Comparison of ENCODE assay signal across 15 cellular contexts in genomic region chr12:124754491-124754890, GRCh38.
DNase-seq lines count a peak whose midpoint lies in the region; ATAC-seq and TF ChIP-seq lines count a peak whose summit lies in the region.
"Had no signal": no experiment of that assay in that cellular context is flagged by ENCODE, and none has a peak within 500 bp of the region (broad histone marks: within the 10 kb centered on the region; RNA-seq: fewer than 3 reads in every experiment).

No MANE protein-coding gene starts in this region.

- no peak overlapping the region for H2BK12ac ChIP-seq in H9 (ENCODE audit: insufficient read length, low read depth, low read length)

- no peak overlapping the region for H3K4ac ChIP-seq in H9 (ENCODE audit: low read depth, low read length)

- DNase-seq in H9 (no peak), right lobe of liver (no peak), DMS53 (lab: John Stamatoyannopoulos, UW) (no peak), PC-9 (no peak)
- no peak for DNase-seq in activated T-cell treated with anti-CD3 and anti-CD28 coated beads, Interleukin-2, amount 50 U/mL, for 1 hour
- DNase-seq: activated CD4-positive, alpha-beta T cell treated with anti-CD3 and anti-CD28 coated beads for 1 hour; CD4-positive, alpha-beta memory T cell; erythroblast; immature natural killer cell; stimulated activated CD4-positive, alpha-beta T cell treated with anti-CD3 and anti-CD28 coated beads, Interleukin-1b, Interleukin-23, amount 100 ng/mL, for 48 hours; SW 1271 had no signal

- H3K9me3 Mint-ChIP-seq in H9 = peaks cover 25 to 31% of the 10 kb centered on the region in 2 experiments

- H3K79me2 ChIP-seq in H9 (ENCODE audit: insufficient read depth, low read length) (no peaks in the 10 kb centered on the region), PC-9 (ENCODE audit: low read depth) (no peaks in the 10 kb centered on the region)

- no peak overlapping the region for H4K91ac ChIP-seq in H9 (ENCODE audit: insufficient read length, low read depth, low read length)

- H3K36me3 ChIP-seq in right lobe of liver = no peaks in the 10 kb centered on the region
- H3K36me3 ChIP-seq in stomach smooth muscle (ENCODE audit: control insufficient read depth in 2 of 2, insufficient read depth in 2 of 2, low read length in 2 of 2) = peaks cover 0 to under 1% of the 10 kb centered on the region in 2 donors
- H3K36me3 ChIP-seq in PC-9 (ENCODE audit: low read depth) = no peaks in the 10 kb centered on the region

- POLR2A ChIA-PET in PC-9 (lab: Charles Lee; ENCODE audit: unreplicated experiment) = no interaction called here

- H3K4me2 ChIP-seq in H9 (ENCODE audit: insufficient read depth, insufficient read length, low read length) = no peak overlapping the region
- no peak overlapping the region for H3K4me2 ChIP-seq in PC-9

- CTCF ChIA-PET in PC-9 (lab: Charles Lee) = no interaction called here

- peaks cover 22% of the 10 kb centered on the region for H3K27me3 Mint-ChIP-seq in H9 (ENCODE audit: low read depth)

- H3K4me3 Mint-ChIP-seq in H9 = no peak overlapping the region; a peak in 1 of 5 replicates
- H3K4me3 Mint-ChIP-seq: activated T-helper 1 cell treated with anti-CD3 and anti-CD28 coated beads, Interleukin-12 subunit alpha, Interleukin-12 subunit beta, Interleukin-2, Interleukin-4 antibody, amounts not matched to agents 30 ng/mL and 10 ng/mL and 1 ng/mL, durations not matched to agents 14 hours and 24 hours and 36 hours had no signal

- no peak overlapping the region for H2AFZ ChIP-seq in H9 (ENCODE audit: low read length)
- no peak overlapping the region for H2AFZ ChIP-seq in PC-9

- H2BK120ac ChIP-seq in H9 (ENCODE audit: low read depth, low read length, poor library complexity, severe bottlenecking) = no peak overlapping the region

- H3K27ac ChIP-seq in H9 (ENCODE audit: insufficient read length, low read depth, low read length) (no peak overlapping the region), angular gyrus (ENCODE audit: low read depth, low read length) (peak overlapping the region; percentile 98), right lobe of liver (peak overlapping the region; percentile 54 to 73 (median 58)), stomach smooth muscle (ENCODE audit: low read length) (peak overlapping the region; percentile 94), PC-9 (no peak overlapping the region)

- no peak overlapping the region for H2BK15ac ChIP-seq in H9 (ENCODE audit: low read depth, low read length)

- peaks cover 32 to 35% of the 10 kb centered on the region in 2 experiments for H3K4me1 Mint-ChIP-seq in H9

- no peak for TF ChIP-seq POLR2A in right lobe of liver (IDR thresholded peaks at IDR 0.05)

- H3F3A ChIP-seq in PC-9 (ENCODE audit: insufficient read depth, low read depth) = peaks cover 4% of the 10 kb centered on the region; the same call in 1 of the 2 replicates

- H3K23ac ChIP-seq in H9 (ENCODE audit: insufficient read length, low read depth, low read length) = no peak overlapping the region

- H3T11ph ChIP-seq in H9 (ENCODE audit: low read length) = no peak overlapping the region

- no peak overlapping the region for H2AK5ac ChIP-seq in H9 (ENCODE audit: insufficient read length, low read length)

- H2BK5ac ChIP-seq in H9 (ENCODE audit: insufficient read length, low read length) = no peak overlapping the region

- H3K18ac ChIP-seq in H9 (ENCODE audit: insufficient read length, low read depth, low read length) = no peak overlapping the region

- no TSS peak for BruUV-seq in PC-9 (replicated peaks; lab: Mats Ljungman, UMichigan)

- no peaks in the 10 kb centered on the region for H3K9me2 ChIP-seq in PC-9 (ENCODE audit: insufficient read depth)

- no peaks in the 10 kb centered on the region for H3K79me1 ChIP-seq in H9 (ENCODE audit: insufficient read depth, low read depth, low read length, poor library complexity, severe bottlenecking)

- no peak overlapping the region for H3K56ac ChIP-seq in H9 (ENCODE audit: insufficient read length, low read depth, low read length)

- 0 out of 2 replicates have a peak overlapping the region, but pooled peaks have one; percentile 16 for H3K14ac ChIP-seq in H9 (ENCODE audit: insufficient read depth, low read length)

- H3K9me3 ChIP-seq in H9 (ENCODE audit: control insufficient read depth, low read depth, low read length) (no peaks in the 10 kb centered on the region), right lobe of liver (no peaks in the 10 kb centered on the region), stomach smooth muscle (ENCODE audit: control insufficient read depth in 2 of 2, low read length in 2 of 2) (peaks cover 0 to 3% of the 10 kb centered on the region in 2 donors), PC-9 (ENCODE audit: insufficient read depth, low read depth) (no peaks in the 10 kb centered on the region)

- no CpG with 5 or more reads among the region's 7 CpGs for WGBS in H9 (ENCODE audit: extremely low coverage, insufficient read length, low lambda C conversion rate)
- WGBS in right lobe of liver (ENCODE audit: insufficient coverage, low coverage, low lambda C conversion rate, missing lambda C conversion rate) = no CpG with 5 or more reads among the region's 7 CpGs

- no peak overlapping the region for H4K8ac ChIP-seq in H9 (replicated peaks; ENCODE audit: insufficient read length, low read depth, low read length)

- H3K27me3 ChIP-seq in H9 (ENCODE audit: insufficient read depth, low read length) (no peaks in the 10 kb centered on the region), right lobe of liver (no peaks in the 10 kb centered on the region), stomach smooth muscle (ENCODE audit: control insufficient read depth in 1 of 2, insufficient read depth in 2 of 2, low read length in 2 of 2) (no peaks in the 10 kb centered on the region), PC-9 (ENCODE audit: insufficient read depth, low read depth) (no peaks in the 10 kb centered on the region)

- no peak overlapping the region for H3K9ac ChIP-seq in H9 (ENCODE audit: extremely low read depth, insufficient read length, low read length)
- H3K9ac ChIP-seq in stomach smooth muscle (ENCODE audit: low read length in 2 of 2) = peak overlapping the region; percentile 13 to 52

- no peaks in the 10 kb centered on the region for H4K20me1 ChIP-seq in H9 (ENCODE audit: control insufficient read depth, insufficient read depth, insufficient read length)
- no peaks in the 10 kb centered on the region for H4K20me1 ChIP-seq in PC-9 (ENCODE audit: insufficient read depth)

- H3K4me1 ChIP-seq in H9 (ENCODE audit: insufficient read depth, low read length) = no peaks in the 10 kb centered on the region
- peaks cover 0 to 37% (median 19%) of the 10 kb centered on the region in 4 donors for H3K4me1 ChIP-seq in right lobe of liver
- peaks cover 53% of the 10 kb centered on the region for H3K4me1 ChIP-seq in stomach smooth muscle (ENCODE audit: control insufficient read depth, insufficient read depth, low read length)
- H3K4me1 ChIP-seq in PC-9 (replicated peaks; ENCODE audit: insufficient read depth) = no peaks in the 10 kb centered on the region

- TF ChIP-seq CTCF in H9 (conservative IDR thresholded peaks at IDR 0.05) (no peak), right lobe of liver (IDR thresholded peaks at IDR 0.05) (no peak), PC-9 (conservative IDR thresholded peaks at IDR 0.05) (no peak)

- no peak overlapping the region for H2BK20ac ChIP-seq in H9 (ENCODE audit: low read depth, low read length, poor library complexity, severe bottlenecking)

- no peak overlapping the region for H3K4me3 ChIP-seq in right lobe of liver
- H3K4me3 ChIP-seq in stomach smooth muscle (ENCODE audit: low read length in 2 of 2) = peak overlapping the region in 1 of 2 donors; percentile 22
- H3K4me3 ChIP-seq in PC-9 = no peak overlapping the region

- peak overlapping the region in 1 of 3 experiments; percentile 73; a peak in 1 of 7 replicates for H3K27ac Mint-ChIP-seq in H9
- H3K27ac Mint-ChIP-seq: activated T-helper 1 cell treated with anti-CD3 and anti-CD28 coated beads, Interleukin-12 subunit alpha, Interleukin-12 subunit beta, Interleukin-2, Interleukin-4 antibody, amounts not matched to agents 30 ng/mL and 10 ng/mL and 1 ng/mL, durations not matched to agents 14 hours and 24 hours and 36 hours had no signal

- ATAC-seq in right lobe of liver = no peak
- no peak for ATAC-seq in GM18520 (IDR thresholded peaks at IDR 0.05; ENCODE audit: unreplicated experiment)

- no peaks in the 10 kb centered on the region for H3K23me2 ChIP-seq in H9 (ENCODE audit: insufficient read length, low read depth, low read length, poor library complexity, severe bottlenecking)

- intact Hi-C loops in right lobe of liver (cut with DNase I) (loop anchor here in 1 of 2 donors (10.0 kb wide), 1 partner anchor 380 kb away; no protein-coding TSS in a partner anchor), PC-9 (cut with micrococcal nuclease; ENCODE audit: unreplicated experiment) (no loop called here)

- H3K36me3 Mint-ChIP-seq in H9 (ENCODE audit: insufficient read depth in 1 of 3, low read depth in 3 of 3) = peaks cover 7 to 31% (median 20%) of the 10 kb centered on the region in 3 experiments; a peak in 6 of 7 replicates
- H3K36me3 Mint-ChIP-seq: CD4-positive, alpha-beta memory T cell had no signal

- no peak overlapping the region for H4K5ac ChIP-seq in H9 (ENCODE audit: insufficient read length, low read depth, low read length)

Comparison
In these comparisons a context has a peak if more than half of its experiments do, and no peak if none do; other contexts are left out.
1. H3K27ac ChIP-seq: peak in angular gyrus (single experiment), right lobe of liver (3 of 3) and stomach smooth muscle (single experiment); none in H9 (single experiment) and PC-9 (single experiment).